ENCODE assay signal across 8 cellular contexts in genomic region chr4:148443550-148444295, GRCh38. TPM values are rescaled to one million over a fixed set of nuclear protein-coding genes. Genes with fewer than 3 reads are reported as not detected.
DNase-seq lines count a peak whose midpoint lies in the region; ATAC-seq and TF ChIP-seq lines count a peak whose summit lies in the region.

No MANE protein-coding gene starts in this region.

- DNase-seq in activated T-cell treated with anti-CD3 and anti-CD28 coated beads for 1 hour (ENCODE audit: low read depth) (peak; percentile 16), esophagus muscularis mucosa (ENCODE audit: extremely low spot score) (no peak), nephron progenitor cell (peak; percentile 39), upper lobe of left lung (peak in 1 of 2 donors; percentile 92), KBM-7 (no peak), NCI-H1694 treated with DMSO at 0.1 percent for 48 hours (lab: John Stamatoyannopoulos, UW) (no peak)

- intact Hi-C loops in esophagus muscularis mucosa (cut with DNase I): loop anchor here (10.0 kb wide), 2 partner anchors 159 to 349 kb away; no protein-coding TSS in a partner anchor

- peaks cover 18% of the 10 kb centered on the region for H3K4me1 Mint-ChIP-seq in nephron progenitor cell

- no peak for TF ChIP-seq POLR2A in esophagus muscularis mucosa (IDR thresholded peaks at IDR 0.05; ENCODE audit: low read depth)
- peak in 1 of 4 donors; percentile 14 for TF ChIP-seq POLR2A in upper lobe of left lung (IDR thresholded peaks at IDR 0.05)

- peak overlapping the region; percentile 89 for H3K4me3 ChIP-seq in HUES6 (ENCODE audit: low read depth, low read length)
- H3K4me3 ChIP-seq in esophagus muscularis mucosa: peak overlapping the region; percentile 74 to 95 (median 88)
- peak overlapping the region; percentile 63 to 94 (median 90) for H3K4me3 ChIP-seq in upper lobe of left lung

- H3K27ac Mint-ChIP-seq in nephron progenitor cell: no peak overlapping the region

- H3K27me3 ChIP-seq in HUES6 (ENCODE audit: control insufficient read depth, insufficient read depth, low read length) (peaks cover 81% of the 10 kb centered on the region), esophagus muscularis mucosa (no peaks in the 10 kb centered on the region), upper lobe of left lung (peaks cover 0 to 17% (median 0%) of the 10 kb centered on the region in 4 donors)

- peak overlapping the region; percentile 98 for H3K4me3 Mint-ChIP-seq in nephron progenitor cell

- H3K4me1 ChIP-seq in HUES6 (ENCODE audit: control insufficient read depth, insufficient read depth, low read length) (peaks cover 21% of the 10 kb centered on the region; the same call in 1 of the 2 replicates), esophagus muscularis mucosa (peaks cover 18 to 47% (median 40%) of the 10 kb centered on the region in 4 donors), upper lobe of left lung (peaks cover 10 to 51% (median 18%) of the 10 kb centered on the region in 4 donors)

- TF ChIP-seq EP300 in esophagus muscularis mucosa (IDR thresholded peaks at IDR 0.05) (no peak), upper lobe of left lung (IDR thresholded peaks at IDR 0.05) (no peak)

- H3K27ac ChIP-seq in HUES6 (ENCODE audit: low read depth, low read length): no peak overlapping the region
- peak overlapping the region; percentile 91 to 96 (median 94) for H3K27ac ChIP-seq in esophagus muscularis mucosa (replicated peaks in 1 of 4)
- peak overlapping the region; percentile 89 to 95 (median 92) for H3K27ac ChIP-seq in upper lobe of left lung

- no peaks in the 10 kb centered on the region for H3K9me3 Mint-ChIP-seq in nephron progenitor cell

- in situ Hi-C loops in KBM-7 (cut with MboI; ENCODE audit: low pct_unique_long_range_greater_than_20kb, low sequenced_read_pairs): no loop called here

- H3K36me3 Mint-ChIP-seq in nephron progenitor cell (ENCODE audit: low read depth): no peaks in the 10 kb centered on the region

- H3K36me3 ChIP-seq in HUES6 (ENCODE audit: control insufficient read depth, insufficient read depth, low read length) (no peaks in the 10 kb centered on the region), esophagus muscularis mucosa (no peaks in the 10 kb centered on the region), upper lobe of left lung (no peaks in the 10 kb centered on the region)

- no peak overlapping the region for H3K9ac ChIP-seq in HUES6 (ENCODE audit: low read length)

- no peak for ATAC-seq in upper lobe of left lung (ENCODE audit: low FRiP score in 2 of 2)
- no peak for ATAC-seq in HG02610 (IDR thresholded peaks at IDR 0.05; ENCODE audit: unreplicated experiment)

- TF ChIP-seq CTCF in esophagus muscularis mucosa (IDR thresholded peaks at IDR 0.05): no peak
- TF ChIP-seq CTCF in nephron progenitor cell (IDR thresholded peaks at IDR 0.05): no peak
- no peak for TF ChIP-seq CTCF in upper lobe of left lung (IDR thresholded peaks at IDR 0.05)

- under 1% methylated on average over 25 of the region's 61 CpGs for WGBS in esophagus muscularis mucosa
- 0 to 1% methylated on average over 20 to 48 of the region's 61 CpGs for WGBS in upper lobe of left lung, 2 donors

- H3K9me3 ChIP-seq in HUES6 (ENCODE audit: control insufficient read depth, insufficient read depth, low read depth, low read length) (no peaks in the 10 kb centered on the region), esophagus muscularis mucosa (no peaks in the 10 kb centered on the region), upper lobe of left lung (no peaks in the 10 kb centered on the region)

- H3K27me3 Mint-ChIP-seq in nephron progenitor cell (ENCODE audit: low read depth, poor library complexity): peaks cover 86% of the 10 kb centered on the region

RNA-seq across cellular contexts. Expression of gene NR3C2, which starts 1.5 kb away (rescaled TPM):
- total RNA-seq in esophagus muscularis mucosa (10 to 100 TPM in 3 of 4 donors, 1 to 10 TPM in 1; 10.0 to 14.6 (median 12.1) TPM), upper lobe of left lung (10 to 100 TPM; 10.3 to 39.8 (median 23.7) TPM)

Comparison
In these comparisons a context has a peak if more than half of its experiments do, and no peak if none do; other contexts are left out.
1. DNase-seq: peak in activated T-cell treated with anti-CD3 and anti-CD28 coated beads for 1 hour (single experiment) and nephron progenitor cell (single experiment); none in esophagus muscularis mucosa (single experiment), KBM-7 (single experiment) and NCI-H1694 treated with DMSO at 0.1 percent for 48 hours (single experiment).
2. Peak in every context shown above with its lines, with median percentiles within 50 percentile points of each other: H3K4me3 ChIP-seq.